8 cellular contexts compared by ENCODE assay signal in the genomic region with DNA sequence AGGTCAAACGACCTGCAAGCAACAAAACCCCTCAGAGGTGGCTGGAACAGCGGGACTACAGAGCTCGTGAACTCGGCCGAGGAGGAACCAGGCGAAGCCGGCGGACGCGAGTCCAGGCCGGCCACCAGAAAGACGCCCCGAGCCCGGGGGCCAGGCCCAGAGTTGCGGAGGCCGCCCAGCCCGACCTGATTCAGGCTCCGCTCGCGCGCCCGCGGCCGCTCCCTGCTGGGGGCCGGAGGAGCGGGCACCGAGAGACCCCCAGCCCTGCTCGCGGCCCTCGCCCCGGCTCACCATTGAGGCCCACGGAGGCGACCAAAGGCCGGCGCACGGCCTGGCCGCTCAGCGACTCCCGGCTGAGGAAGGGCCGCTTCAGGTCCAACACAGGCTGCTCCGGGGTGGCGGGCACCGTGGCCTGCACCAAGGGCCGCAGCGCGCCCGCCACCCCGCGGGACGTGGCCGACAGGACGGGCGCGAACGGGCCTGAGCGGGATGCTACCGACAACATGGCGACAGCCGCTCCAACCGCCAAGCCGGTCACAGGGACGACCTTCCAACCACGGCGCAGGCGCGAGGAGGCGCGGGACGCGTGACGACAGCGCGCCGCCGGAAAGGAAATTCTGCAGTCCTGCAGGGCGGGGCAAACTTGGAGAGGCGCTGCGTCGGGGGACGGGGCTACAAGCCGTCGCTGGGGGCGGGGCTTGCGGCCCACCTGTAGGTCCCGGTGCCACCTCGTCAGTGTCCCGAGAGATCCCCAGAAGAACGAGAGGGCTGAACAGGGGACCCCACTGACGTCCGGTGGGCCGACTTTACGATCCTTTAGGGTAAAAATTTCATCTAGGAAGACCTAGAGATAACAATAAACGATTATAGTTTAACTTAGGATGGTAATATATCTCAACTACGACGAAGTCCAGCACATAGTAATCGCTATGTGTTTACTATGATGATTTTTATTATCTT. TPM values are rescaled to one million over a fixed set of nuclear protein-coding genes. Genes with fewer than 3 reads are reported as not detected.
DNase-seq lines count a peak whose midpoint lies in the region; ATAC-seq and TF ChIP-seq lines count a peak whose summit lies in the region.

A gene (minus strand): TSS at position 538 of the 960 bp plus-strand sequence. CDS start 33 bp downstream, at position 505.

- TF ChIP-seq CTCF in BJ (IDR thresholded peaks at IDR 0.05; ENCODE audit: insufficient read depth, low read depth, low read length) (no peak), chondrocyte (IDR thresholded peaks at IDR 0.05) (peak; percentile 26), kidney epithelial cell (IDR thresholded peaks at IDR 0.05; ENCODE audit: insufficient read depth, low read length, poor library complexity, severe bottlenecking) (no peak)

- peaks cover 5% of the 10 kb centered on the region for H3K9me3 Mint-ChIP-seq in activated CD4-positive, alpha-beta T cell treated with anti-CD3 and anti-CD28 coated beads for 36 hours (ENCODE audit: low read depth)
- H3K9me3 Mint-ChIP-seq in chondrocyte (ENCODE audit: low read depth) = peaks cover 4% of the 10 kb centered on the region

- H3K4me3 ChIP-seq in BJ (ENCODE audit: low read depth, low read length) (peak within 1 kb of the TSS; percentile 74), kidney epithelial cell (ENCODE audit: low read depth, low read length) (peak within 1 kb of the TSS; percentile 97)

- ATAC-seq in HG03457 (IDR thresholded peaks at IDR 0.05; ENCODE audit: unreplicated experiment) = peak; percentile 93
- peak; percentile 98 for ATAC-seq in activated CD4-positive, alpha-beta T cell treated with anti-CD3 and anti-CD28 coated beads for 36 hours

- intact Hi-C loops in activated CD4-positive, alpha-beta T cell treated with anti-CD3 and anti-CD28 coated beads for 36 hours (cut with DNase I, micrococcal nuclease) = loop anchor here (1.0 to 10.0 kb wide), 10 partner anchors 314 to 1420 kb away; a partner anchor contains a TSS

- 0 out of 2 replicates have a peak, but pooled peaks cover 4% of the 10 kb centered on the region for H3K27me3 ChIP-seq in BJ (ENCODE audit: control insufficient read depth, insufficient read depth, low read length)
- H3K27me3 ChIP-seq in kidney epithelial cell (ENCODE audit: control insufficient read depth, insufficient read depth, low read length) = no peaks in the 10 kb centered on the region

- H3K4me1 Mint-ChIP-seq in activated CD4-positive, alpha-beta T cell treated with anti-CD3 and anti-CD28 coated beads for 36 hours = peaks cover 48% of the 10 kb centered on the region
- H3K4me1 Mint-ChIP-seq in chondrocyte (ENCODE audit: low read depth) = peaks cover 42% of the 10 kb centered on the region

- POLR2A ChIA-PET in BJ (lab: Charles Lee) = no interaction called here
- POLR2A ChIA-PET in activated CD4-positive, alpha-beta T cell treated with anti-CD3 and anti-CD28 coated beads for 36 hours (lab: Charles Lee) = no interaction called here

- DNase-seq in BJ (ENCODE audit: low read depth) (peak; percentile 56), GM19240 (ENCODE audit: insufficient read length, low spot score) (peak; percentile 86), NCI-H524 (lab: John Stamatoyannopoulos, UW) (peak; percentile 80 to 95), chondrocyte (ENCODE audit: low spot score) (peak; percentile 98), kidney epithelial cell (ENCODE audit: low read depth) (peak; percentile 67)
- peak; percentile 98 for DNase-seq in activated CD4-positive, alpha-beta T cell treated with anti-CD3 and anti-CD28 coated beads for 36 hours
- peak; percentile 98 for DNase-seq in stimulated activated CD4-positive, alpha-beta T cell treated with anti-CD3 and anti-CD28 coated beads, Interleukin-15, amount 100 ng/mL, for 24 hours

- H3K36me3 ChIP-seq in BJ (ENCODE audit: control insufficient read depth, insufficient read depth, low read length) (no peaks in the 10 kb centered on the region), kidney epithelial cell (ENCODE audit: control insufficient read depth, insufficient read depth, low read length) (peaks cover 1% of the 10 kb centered on the region)

- H3K27ac Mint-ChIP-seq in activated CD4-positive, alpha-beta T cell treated with anti-CD3 and anti-CD28 coated beads for 36 hours = peak within 1 kb of the TSS; percentile 95
- H3K27ac Mint-ChIP-seq in chondrocyte (ENCODE audit: unreplicated experiment) = peak within 1 kb of the TSS; percentile 99

- H3K4me3 Mint-ChIP-seq in activated CD4-positive, alpha-beta T cell treated with anti-CD3 and anti-CD28 coated beads for 36 hours = peak within 1 kb of the TSS; percentile 95
- H3K4me3 Mint-ChIP-seq in chondrocyte (ENCODE audit: unreplicated experiment) = peak within 1 kb of the TSS; percentile 84

- peaks cover 3% of the 10 kb centered on the region for H3K27me3 Mint-ChIP-seq in activated CD4-positive, alpha-beta T cell treated with anti-CD3 and anti-CD28 coated beads for 36 hours
- H3K27me3 Mint-ChIP-seq in chondrocyte (ENCODE audit: low read depth) = peaks cover 10% of the 10 kb centered on the region

- CTCF ChIA-PET in BJ (lab: Yijun Ruan, JAX) = interaction anchor here (1.2 to 1.4 kb wide), 2 partner anchors 21 to 50 kb away, joined by 3 to 4 read pairs; no protein-coding TSS in a partner anchor
- CTCF ChIA-PET in activated CD4-positive, alpha-beta T cell treated with anti-CD3 and anti-CD28 coated beads for 36 hours (lab: Charles Lee) = interaction anchor here (1.5 kb wide), 1 partner anchor 51 kb away, joined by 3 read pairs; no protein-coding TSS in a partner anchor

- H3K36me3 Mint-ChIP-seq in activated CD4-positive, alpha-beta T cell treated with anti-CD3 and anti-CD28 coated beads for 36 hours (ENCODE audit: low read depth) = peaks cover 38% of the 10 kb centered on the region
- H3K36me3 Mint-ChIP-seq in chondrocyte (ENCODE audit: low read depth) = peaks cover 6% of the 10 kb centered on the region

RNA-seq across cellular contexts. Expression of the gene that starts here (rescaled TPM):
- polyA plus RNA-seq in BJ (2011; rRNA removed) = 32.8 and 48.8 TPM in 2 replicates
- 12.7 and 18.8 TPM in 2 replicates for polyA minus RNA-seq in BJ (2011; rRNA and poly(A)+ RNA removed)
- 10 to 100 TPM; 39.1 to 45.3 TPM for total RNA-seq in activated CD4-positive, alpha-beta T cell treated with anti-CD3 and anti-CD28 coated beads for 36 hours
- 22.6 to 24.6 TPM (median 22.8 TPM) in 3 replicates for total RNA-seq in chondrocyte
- total RNA-seq in kidney epithelial cell = 29.9 and 32.4 TPM in 2 replicates

Comparison
In these comparisons a context has a peak if more than half of its experiments do, and no peak if none do; other contexts are left out.
1. Peak in every context shown above with its lines: DNase-seq, ATAC-seq and H3K4me3 ChIP-seq.